ENCODE assay signal across 8 cellular contexts in genomic region chr3:56042326-56042951, GRCh38.
A peak's percentile ranks its signal among the peaks of the same experiment; 100 is the strongest.
DNase-seq lines count a peak whose midpoint lies in the region; ATAC-seq lines count a peak whose summit lies in the region.

No MANE protein-coding gene starts in this region.

- ATAC-seq in HG02571 (IDR thresholded peaks at IDR 0.05; ENCODE audit: unreplicated experiment) (no peak), GM18909 (IDR thresholded peaks at IDR 0.05; ENCODE audit: poor library complexity, unreplicated experiment) (no peak)

- DNase-seq in COR-L47 (lab: John Stamatoyannopoulos, UW) = peak; percentile 13
- DNase-seq in LHCN-M2 (ENCODE audit: low read depth) = peak; percentile 52
- DNase-seq in amniotic epithelial cell (ENCODE audit: low read depth) = peak; percentile 53
- DNase-seq in inferior parietal cortex (ENCODE audit: extremely low spot score) = peak; percentile 63
- DNase-seq in COLO668 (lab: John Stamatoyannopoulos, UW; ENCODE audit: unreplicated experiment) = no peak
- DNase-seq in effector CD4-positive, alpha-beta T cell = no peak

Comparison
In these comparisons a context has a peak if more than half of its experiments do, and no peak if none do; other contexts are left out.
1. DNase-seq: peak in COR-L47 (single experiment), LHCN-M2 (single experiment), amniotic epithelial cell (single experiment) and inferior parietal cortex (single experiment); none in COLO668 (single experiment) and effector CD4-positive, alpha-beta T cell (single experiment).